ENCODE assay signal across 19 cellular contexts in the genomic region with DNA sequence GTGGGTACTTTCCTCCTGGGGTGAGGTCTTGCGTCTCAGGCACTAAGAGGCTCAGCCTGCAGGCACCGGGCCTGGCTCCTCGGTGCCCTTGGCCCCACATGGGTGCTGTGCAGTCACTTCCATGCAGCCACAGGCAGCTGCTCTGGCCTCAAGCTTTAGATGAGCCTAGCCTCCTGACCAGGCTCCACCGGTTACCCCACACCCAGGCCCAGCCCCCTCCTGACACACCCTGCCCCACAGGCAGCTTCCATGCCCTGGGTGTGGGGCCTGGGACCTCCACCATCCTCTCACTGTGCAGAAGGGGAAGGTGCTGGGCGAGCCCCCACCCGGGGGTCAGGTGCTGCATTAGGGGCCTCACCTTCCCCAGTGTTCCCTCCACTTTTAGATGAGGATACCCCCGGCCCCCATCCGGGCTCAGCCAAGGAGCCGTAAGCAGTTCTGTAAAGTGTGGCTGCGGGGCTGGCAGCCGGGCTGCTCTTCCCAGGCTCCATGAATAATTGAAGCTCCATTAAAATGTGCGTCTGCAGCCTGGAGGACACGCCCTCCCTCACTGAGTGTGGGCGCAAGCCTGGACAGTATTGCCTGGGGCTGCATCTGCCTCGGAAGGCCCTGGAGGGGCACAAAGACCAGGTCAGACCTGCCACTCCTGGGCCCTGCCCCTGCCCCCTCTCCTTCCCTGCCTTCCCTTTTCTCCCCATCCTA.
DNase-seq lines count a peak whose midpoint lies in the region; ATAC-seq and TF ChIP-seq lines count a peak whose summit lies in the region.
"Had no signal": no experiment of that assay in that cellular context is flagged by ENCODE, and none has a peak within 500 bp of the region (broad histone marks: within the 10 kb centered on the region; RNA-seq: fewer than 3 reads in every experiment).

No MANE protein-coding gene starts in this region.

- no peaks in the 10 kb centered on the region for H3K4me1 ChIP-seq in upper lobe of right lung

- H3K4me3 ChIP-seq in WERI-Rb-1 (ENCODE audit: low read depth, low read length): no peak overlapping the region
- no peak overlapping the region for H3K4me3 ChIP-seq in upper lobe of right lung
- H3K4me3 ChIP-seq: GM23338 had no signal

- no peaks in the 10 kb centered on the region for H3K9me3 ChIP-seq in WERI-Rb-1 (ENCODE audit: severe bottlenecking)
- H3K9me3 ChIP-seq in upper lobe of right lung: no peaks in the 10 kb centered on the region

- TF ChIP-seq CTCF in WERI-Rb-1 (IDR thresholded peaks at IDR 0.05; ENCODE audit: low read depth, low read length) (no peak), upper lobe of right lung (IDR thresholded peaks at IDR 0.05) (no peak)

- ATAC-seq in upper lobe of right lung: no peak
- ATAC-seq: GM23338, HCT116, PC-3 had no signal

- intact Hi-C loops in upper lobe of right lung (cut with DNase I): no loop called here

- H3K36me3 ChIP-seq in WERI-Rb-1 (no peaks in the 10 kb centered on the region), upper lobe of right lung (no peaks in the 10 kb centered on the region)

- no peaks in the 10 kb centered on the region for H3K27me3 ChIP-seq in WERI-Rb-1 (ENCODE audit: insufficient read depth, low read depth, severe bottlenecking)
- H3K27me3 ChIP-seq in upper lobe of right lung: peaks cover 4% of the 10 kb centered on the region

- H3K27ac ChIP-seq in WERI-Rb-1 (peak overlapping the region; percentile 20; the same call in 1 of the 2 replicates), upper lobe of right lung (no peak overlapping the region)

- DNase-seq in activated effector memory CD4-positive, alpha-beta T cell treated with anti-CD3 and anti-CD28 coated beads, Interleukin-2, amount 50 U/mL, for 16 hours: peak; percentile 48
- no peak for DNase-seq in activated effector memory CD4-positive, alpha-beta T cell treated with Interleukin-2 at 50 U/mL for 16 hours
- DNase-seq in NCI-H1694 (lab: John Stamatoyannopoulos, UW): peak; percentile 54
- no peak for DNase-seq in WERI-Rb-1
- DNase-seq in upper lobe of right lung: peak; percentile 55
- DNase-seq in activated gamma-delta T cell (lab: John Stamatoyannopoulos, UW): no peak
- DNase-seq in NCI-H146 treated with DMSO at 0.1 percent for 48 hours (lab: John Stamatoyannopoulos, UW; ENCODE audit: unreplicated experiment): no peak
- DNase-seq in kidney tubule cell (ENCODE audit: low spot score): no peak
- DNase-seq: C1 segment of cervical spinal cord, DMS79 treated with DMSO at 0.1 percent for 48 hours, Karpas-422, NCI-H1048, NCI-H187 treated with DMSO at 0.1 percent for 48 hours, NCI-H345, PC-3, RPMI8226, SHP77 treated with DMSO at 0.1 percent for 48 hours had no signal

Comparison
In these comparisons a context has a peak if more than half of its experiments do, and no peak if none do; other contexts are left out.
1. DNase-seq: peak in activated effector memory CD4-positive, alpha-beta T cell treated with anti-CD3 and anti-CD28 coated beads, Interleukin-2, amount 50 U/mL, for 16 hours (single experiment), NCI-H1694 (single experiment) and upper lobe of right lung (single experiment); none in activated effector memory CD4-positive, alpha-beta T cell treated with Interleukin-2 at 50 U/mL for 16 hours (single experiment), WERI-Rb-1 (single experiment), activated gamma-delta T cell (single experiment), NCI-H146 treated with DMSO at 0.1 percent for 48 hours (single experiment) and kidney tubule cell (single experiment).